In the genomic region with DNA sequence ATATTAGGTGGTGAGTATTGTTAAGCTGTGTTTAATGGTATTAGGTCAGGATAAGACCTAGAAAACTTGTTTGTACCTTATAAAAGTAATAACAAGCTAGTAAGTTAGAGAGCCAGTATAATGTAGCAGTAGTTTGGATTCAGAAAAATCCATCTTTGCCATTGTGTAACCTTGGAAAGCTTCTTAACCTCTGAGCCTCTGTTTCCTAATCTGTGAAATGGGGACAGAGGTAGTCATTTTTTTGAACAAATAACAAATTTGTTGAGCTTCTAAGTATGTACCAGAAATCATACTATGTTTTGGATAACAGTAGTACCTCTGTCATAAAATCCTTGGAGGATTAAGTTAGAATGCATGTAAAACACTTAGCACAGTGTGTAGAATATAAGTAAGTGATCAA, we compare ENCODE assay signal across 1 cellular context.
TF ChIP-seq lines count a peak whose summit lies in the region.

No MANE protein-coding gene starts in this region.

TF ChIP-seq in K562, 482 proteins besides CTCF, POLR2A, EP300 and RAD21 (continued from another document):
- TF ChIP-seq CBX3 (IDR thresholded peaks at IDR 0.05; ENCODE audit: borderline replicate concordance in 1 of 2, low read length in 2 of 2) (peak in 1 of 2 experiments; percentile 41; a peak in 1 of 3 replicates), TBP (optimal IDR thresholded peaks at IDR 0.05; ENCODE audit: low read depth, low read length) (no peak), ZBTB9 (CRISPR knock-in tag; IDR thresholded peaks at IDR 0.05) (no peak), GATAD2B (IDR thresholded peaks at IDR 0.05; ENCODE audit: borderline replicate concordance) (0 out of 2 replicates have a peak, but pooled peaks have one; percentile 22), RB1 (IDR thresholded peaks at IDR 0.05; ENCODE audit: low read depth) (no peak), NFIX (CRISPR knock-in tag; IDR thresholded peaks at IDR 0.05; ENCODE audit: low read depth) (no peak), ESRRA (IDR thresholded peaks at IDR 0.05; ENCODE audit: borderline replicate concordance, low read depth) (peak; percentile 66; the same call in 1 of the 2 replicates), RCOR1 (IDR thresholded peaks at IDR 0.05; ENCODE audit: borderline replicate concordance in 1 of 2, low read depth in 2 of 2, low read length in 2 of 2) (0 out of 4 replicates have a peak, but pooled peaks of 1 of the 2 experiments have one; percentile 38), ZSCAN32 (CRISPR knock-in tag; IDR thresholded peaks at IDR 0.05) (no peak), ERF (CRISPR knock-in tag; IDR thresholded peaks at IDR 0.05) (no peak), ZNF77 (CRISPR knock-in tag; IDR thresholded peaks at IDR 0.05) (no peak), PCBP2 (IDR thresholded peaks at IDR 0.05; ENCODE audit: low read depth, low read length, poor library complexity, severe bottlenecking) (no peak), ADNP (tag; IDR thresholded peaks at IDR 0.05) (peak; percentile 92), ZNF398 (CRISPR knock-in tag; IDR thresholded peaks at IDR 0.05) (no peak), TCF7L2 (IDR thresholded peaks at IDR 0.05; ENCODE audit: low read depth, low read length) (no peak), ZNF133 (CRISPR knock-in tag; IDR thresholded peaks at IDR 0.05) (no peak), ETS2 (tag; IDR thresholded peaks at IDR 0.05; ENCODE audit: borderline replicate concordance, poor library complexity, severe bottlenecking) (no peak), RBM25 (IDR thresholded peaks at IDR 0.05; ENCODE audit: low read depth, low read length, severe bottlenecking) (peak; percentile 89), SMAD4 (CRISPR knock-in tag; conservative IDR thresholded peaks at IDR 0.05) (no peak), ZNF589 (CRISPR knock-in tag; IDR thresholded peaks at IDR 0.05; ENCODE audit: low read depth) (no peak), FOXJ3 (CRISPR knock-in tag; IDR thresholded peaks at IDR 0.05) (no peak), USF2 (CRISPR knock-in tag; IDR thresholded peaks at IDR 0.05) (no peak), NFE2 (IDR thresholded peaks at IDR 0.05; ENCODE audit: low read depth) (no peak), KDM1A (IDR thresholded peaks at IDR 0.05) (peak; percentile 40 to 77; a peak in 3 of 4 replicates), FUS (optimal IDR thresholded peaks at IDR 0.05; ENCODE audit: low read depth, low read length) (no peak)
- TF ChIP-seq, protein P1, sequence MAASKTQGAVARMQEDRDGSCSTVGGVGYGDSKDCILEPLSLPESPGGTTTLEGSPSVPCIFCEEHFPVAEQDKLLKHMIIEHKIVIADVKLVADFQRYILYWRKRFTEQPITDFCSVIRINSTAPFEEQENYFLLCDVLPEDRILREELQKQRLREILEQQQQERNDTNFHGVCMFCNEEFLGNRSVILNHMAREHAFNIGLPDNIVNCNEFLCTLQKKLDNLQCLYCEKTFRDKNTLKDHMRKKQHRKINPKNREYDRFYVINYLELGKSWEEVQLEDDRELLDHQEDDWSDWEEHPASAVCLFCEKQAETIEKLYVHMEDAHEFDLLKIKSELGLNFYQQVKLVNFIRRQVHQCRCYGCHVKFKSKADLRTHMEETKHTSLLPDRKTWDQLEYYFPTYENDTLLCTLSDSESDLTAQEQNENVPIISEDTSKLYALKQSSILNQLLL (CRISPR knock-in tag; IDR thresholded peaks at IDR 0.05; ENCODE audit: borderline replicate concordance) = no peak
- TF ChIP-seq, protein P2, sequence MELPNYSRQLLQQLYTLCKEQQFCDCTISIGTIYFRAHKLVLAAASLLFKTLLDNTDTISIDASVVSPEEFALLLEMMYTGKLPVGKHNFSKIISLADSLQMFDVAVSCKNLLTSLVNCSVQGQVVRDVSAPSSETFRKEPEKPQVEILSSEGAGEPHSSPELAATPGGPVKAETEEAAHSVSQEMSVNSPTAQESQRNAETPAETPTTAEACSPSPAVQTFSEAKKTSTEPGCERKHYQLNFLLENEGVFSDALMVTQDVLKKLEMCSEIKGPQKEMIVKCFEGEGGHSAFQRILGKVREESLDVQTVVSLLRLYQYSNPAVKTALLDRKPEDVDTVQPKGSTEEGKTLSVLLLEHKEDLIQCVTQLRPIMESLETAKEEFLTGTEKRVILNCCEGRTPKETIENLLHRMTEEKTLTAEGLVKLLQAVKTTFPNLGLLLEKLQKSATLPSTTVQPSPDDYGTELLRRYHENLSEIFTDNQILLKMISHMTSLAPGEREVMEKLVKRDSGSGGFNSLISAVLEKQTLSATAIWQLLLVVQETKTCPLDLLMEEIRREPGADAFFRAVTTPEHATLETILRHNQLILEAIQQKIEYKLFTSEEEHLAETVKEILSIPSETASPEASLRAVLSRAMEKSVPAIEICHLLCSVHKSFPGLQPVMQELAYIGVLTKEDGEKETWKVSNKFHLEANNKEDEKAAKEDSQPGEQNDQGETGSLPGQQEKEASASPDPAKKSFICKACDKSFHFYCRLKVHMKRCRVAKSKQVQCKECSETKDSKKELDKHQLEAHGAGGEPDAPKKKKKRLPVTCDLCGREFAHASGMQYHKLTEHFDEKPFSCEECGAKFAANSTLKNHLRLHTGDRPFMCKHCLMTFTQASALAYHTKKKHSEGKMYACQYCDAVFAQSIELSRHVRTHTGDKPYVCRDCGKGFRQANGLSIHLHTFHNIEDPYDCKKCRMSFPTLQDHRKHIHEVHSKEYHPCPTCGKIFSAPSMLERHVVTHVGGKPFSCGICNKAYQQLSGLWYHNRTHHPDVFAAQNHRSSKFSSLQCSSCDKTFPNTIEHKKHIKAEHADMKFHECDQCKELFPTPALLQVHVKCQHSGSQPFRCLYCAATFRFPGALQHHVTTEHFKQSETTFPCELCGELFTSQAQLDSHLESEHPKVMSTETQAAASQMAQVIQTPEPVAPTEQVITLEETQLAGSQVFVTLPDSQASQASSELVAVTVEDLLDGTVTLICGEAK (IDR thresholded peaks at IDR 0.05) = no peak
- TF ChIP-seq, protein P2 (CRISPR knock-in tag; IDR thresholded peaks at IDR 0.05) = no peak
- TF ChIP-seq, protein P3, sequence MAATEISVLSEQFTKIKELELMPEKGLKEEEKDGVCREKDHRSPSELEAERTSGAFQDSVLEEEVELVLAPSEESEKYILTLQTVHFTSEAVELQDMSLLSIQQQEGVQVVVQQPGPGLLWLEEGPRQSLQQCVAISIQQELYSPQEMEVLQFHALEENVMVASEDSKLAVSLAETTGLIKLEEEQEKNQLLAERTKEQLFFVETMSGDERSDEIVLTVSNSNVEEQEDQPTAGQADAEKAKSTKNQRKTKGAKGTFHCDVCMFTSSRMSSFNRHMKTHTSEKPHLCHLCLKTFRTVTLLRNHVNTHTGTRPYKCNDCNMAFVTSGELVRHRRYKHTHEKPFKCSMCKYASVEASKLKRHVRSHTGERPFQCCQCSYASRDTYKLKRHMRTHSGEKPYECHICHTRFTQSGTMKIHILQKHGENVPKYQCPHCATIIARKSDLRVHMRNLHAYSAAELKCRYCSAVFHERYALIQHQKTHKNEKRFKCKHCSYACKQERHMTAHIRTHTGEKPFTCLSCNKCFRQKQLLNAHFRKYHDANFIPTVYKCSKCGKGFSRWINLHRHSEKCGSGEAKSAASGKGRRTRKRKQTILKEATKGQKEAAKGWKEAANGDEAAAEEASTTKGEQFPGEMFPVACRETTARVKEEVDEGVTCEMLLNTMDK (IDR thresholded peaks at IDR 0.05; ENCODE audit: borderline replicate concordance, insufficient read depth, low read depth, low read length, poor library complexity, severe bottlenecking) = no peak
- TF ChIP-seq, protein P4, sequence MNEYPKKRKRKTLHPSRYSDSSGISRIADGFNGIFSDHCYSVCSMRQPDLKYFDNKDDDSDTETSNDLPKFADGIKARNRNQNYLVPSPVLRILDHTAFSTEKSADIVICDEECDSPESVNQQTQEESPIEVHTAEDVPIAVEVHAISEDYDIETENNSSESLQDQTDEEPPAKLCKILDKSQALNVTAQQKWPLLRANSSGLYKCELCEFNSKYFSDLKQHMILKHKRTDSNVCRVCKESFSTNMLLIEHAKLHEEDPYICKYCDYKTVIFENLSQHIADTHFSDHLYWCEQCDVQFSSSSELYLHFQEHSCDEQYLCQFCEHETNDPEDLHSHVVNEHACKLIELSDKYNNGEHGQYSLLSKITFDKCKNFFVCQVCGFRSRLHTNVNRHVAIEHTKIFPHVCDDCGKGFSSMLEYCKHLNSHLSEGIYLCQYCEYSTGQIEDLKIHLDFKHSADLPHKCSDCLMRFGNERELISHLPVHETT (CRISPR knock-in tag; conservative IDR thresholded peaks at IDR 0.05 in 1 of 2, IDR thresholded peaks at IDR 0.05 in 1 of 2) = no peak
